In the genomic region with DNA sequence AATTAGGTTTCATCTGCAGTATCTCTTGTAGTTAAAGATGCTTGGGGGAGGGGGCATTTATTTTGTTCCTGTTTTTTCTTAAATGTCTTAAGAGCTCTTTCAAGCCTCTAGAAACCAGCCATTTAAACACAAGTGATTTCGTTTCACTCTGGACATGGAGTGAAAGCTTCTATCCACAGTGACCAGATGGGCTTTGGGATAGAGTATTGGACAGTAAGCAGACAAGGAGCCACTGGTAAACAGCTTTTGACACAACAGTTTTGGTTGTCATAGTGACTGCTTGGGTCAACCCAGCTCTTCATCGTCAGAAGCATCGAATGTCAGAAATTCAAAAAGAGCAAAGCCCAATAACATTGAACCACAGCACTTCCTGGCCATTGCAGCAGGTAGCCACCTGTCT, we compare ENCODE assay signal across 11 cellular contexts. TPM values are rescaled to one million over a fixed set of nuclear protein-coding genes. Genes with fewer than 3 reads are reported as not detected.
DNase-seq lines count a peak whose midpoint lies in the region; ATAC-seq and TF ChIP-seq lines count a peak whose summit lies in the region.
"Had no signal": no experiment of that assay in that cellular context is flagged by ENCODE, and none has a peak within 500 bp of the region (broad histone marks: within the 10 kb centered on the region; RNA-seq: fewer than 3 reads in every experiment).

No MANE protein-coding gene starts in this region.

- peak overlapping the region; percentile 59 for H3K4me2 ChIP-seq in OCI-LY3 (ENCODE audit: low read length)
- peak overlapping the region; percentile 67 for H3K4me2 ChIP-seq in neural progenitor cell

- peak; percentile 63 for DNase-seq in NCI-H1092 (lab: John Stamatoyannopoulos, UW)
- peak; percentile 21 for DNase-seq in neural progenitor cell (ENCODE audit: low spot score)
- no peak for DNase-seq in HuH-7.5 (ENCODE audit: low spot score)
- DNase-seq in medulla oblongata (ENCODE audit: extremely low spot score), result no peak
- no peak for DNase-seq in coronary artery (ENCODE audit: low spot score)
- DNase-seq: activated T-cell treated with anti-CD3 and anti-CD28 coated beads, Interleukin-2, amount 50 U/mL, for 4 hours; T-helper 1 cell had no signal

- ATAC-seq in GM21423 (IDR thresholded peaks at IDR 0.05; ENCODE audit: unreplicated experiment) (peak; percentile 27), HG03457 (IDR thresholded peaks at IDR 0.05; ENCODE audit: unreplicated experiment) (no peak)
- ATAC-seq: activated T-cell treated with anti-CD3 and anti-CD28 coated beads, Interleukin-2, amount 50 U/mL, for 4 hours; sciatic nerve had no signal

- H4K20me1 ChIP-seq in OCI-LY3 (ENCODE audit: insufficient read depth, low read length), result no peaks in the 10 kb centered on the region
- H4K20me1 ChIP-seq in neural progenitor cell (ENCODE audit: low read depth), result no peaks in the 10 kb centered on the region

- H3K4me1 ChIP-seq in OCI-LY3 (ENCODE audit: low read length) (peaks cover 32% of the 10 kb centered on the region), neural progenitor cell (peaks cover 37% of the 10 kb centered on the region)

- H3K27me3 ChIP-seq in OCI-LY3 (ENCODE audit: low read depth, low read length) (peaks cover 58% of the 10 kb centered on the region), neural progenitor cell (no peaks in the 10 kb centered on the region)

- H3K4me3 ChIP-seq in OCI-LY3 (ENCODE audit: low read length) (no peak overlapping the region), neural progenitor cell (peak overlapping the region; percentile 15), coronary artery (no peak overlapping the region)

- H3K36me3 ChIP-seq in OCI-LY3 (replicated peaks; ENCODE audit: low read depth, low read length) (no peaks in the 10 kb centered on the region), neural progenitor cell (no peaks in the 10 kb centered on the region)

- no peak overlapping the region for H3K9ac ChIP-seq in OCI-LY3 (ENCODE audit: low read length)
- H3K9ac ChIP-seq in neural progenitor cell, result no peak overlapping the region

- H3K27ac Mint-ChIP-seq in neural progenitor cell, result no peak overlapping the region

- peaks cover 2% of the 10 kb centered on the region for H3K27me3 Mint-ChIP-seq in neural progenitor cell (ENCODE audit: insufficient read depth, low read depth)

- no peak overlapping the region for H3K27ac ChIP-seq in OCI-LY3 (ENCODE audit: low read length)
- peak overlapping the region; percentile 59 for H3K27ac ChIP-seq in neural progenitor cell
- H3K27ac ChIP-seq in coronary artery, result no peak overlapping the region

- no peak overlapping the region for H3K4me3 Mint-ChIP-seq in neural progenitor cell
- H3K4me3 Mint-ChIP-seq: activated T-cell treated with anti-CD3 and anti-CD28 coated beads, Interleukin-2, amount 50 U/mL, for 4 hours had no signal

- TF ChIP-seq CTCF in OCI-LY3 (IDR thresholded peaks at IDR 0.05; ENCODE audit: low read depth, low read length) (no peak), neural progenitor cell (IDR thresholded peaks at IDR 0.05) (no peak), coronary artery (IDR thresholded peaks at IDR 0.05) (no peak)

- H3K79me2 ChIP-seq in OCI-LY3 (ENCODE audit: low read length), result no peaks in the 10 kb centered on the region
- no peaks in the 10 kb centered on the region for H3K79me2 ChIP-seq in neural progenitor cell (ENCODE audit: low read depth)

- H3K4me1 Mint-ChIP-seq in neural progenitor cell, result peaks cover 18% of the 10 kb centered on the region

- H2AFZ ChIP-seq in OCI-LY3 (ENCODE audit: low read depth, low read length) (no peak overlapping the region), neural progenitor cell (replicated peaks) (no peak overlapping the region)

- H3F3A ChIP-seq in neural progenitor cell (ENCODE audit: low read depth), result peaks cover 35% of the 10 kb centered on the region

- peaks cover under 1% of the 10 kb centered on the region for H3K9me3 Mint-ChIP-seq in neural progenitor cell
- H3K9me3 Mint-ChIP-seq: activated T-cell treated with anti-CD3 and anti-CD28 coated beads, Interleukin-2, amount 50 U/mL, for 4 hours had no signal

- H3K36me3 Mint-ChIP-seq in neural progenitor cell, result no peaks in the 10 kb centered on the region

- H3K9me3 ChIP-seq in OCI-LY3 (ENCODE audit: insufficient read depth, low read length) (no peaks in the 10 kb centered on the region; the same call in 1 of the 2 replicates), neural progenitor cell (ENCODE audit: low read depth) (no peaks in the 10 kb centered on the region)

RNA-seq across cellular contexts. Expression of a gene that starts 4.9 kb away (rescaled TPM):
- 0.19 TPM in 1 of 2 replicates, not detected in the other for total RNA-seq in neural progenitor cell (ENCODE audit: low replicate concordance)

RNA-seq across cellular contexts. Expression of a gene that starts 24.7 kb away (rescaled TPM):
- 59.1 and 95.9 TPM in 2 replicates for total RNA-seq in neural progenitor cell (ENCODE audit: low replicate concordance)

Comparison
In these comparisons a context has a peak if more than half of its experiments do, and no peak if none do; other contexts are left out.
1. DNase-seq: peak in NCI-H1092 (single experiment) and neural progenitor cell (single experiment); none in HuH-7.5 (single experiment), medulla oblongata (single experiment) and coronary artery (single experiment).